In genomic region chr5:148730955-148731898, GRCh38 we compare ENCODE assay signal across 8 cellular contexts.
A peak's percentile ranks its signal among the peaks of the same experiment; 100 is the strongest.
DNase-seq lines count a peak whose midpoint lies in the region; ATAC-seq and TF ChIP-seq lines count a peak whose summit lies in the region.

No MANE protein-coding gene starts in this region.

- H3K4me1 Mint-ChIP-seq in mesothelial cell of epicardium = peaks cover 30% of the 10 kb centered on the region

- ATAC-seq in GM19467 (IDR thresholded peaks at IDR 0.05; ENCODE audit: unreplicated experiment) (peak; percentile 88), HG03565 (IDR thresholded peaks at IDR 0.05; ENCODE audit: unreplicated experiment) (peak; percentile 92)

- H3K4me3 Mint-ChIP-seq in mesothelial cell of epicardium = no peak overlapping the region

- TF ChIP-seq CTCF in mesothelial cell of epicardium (IDR thresholded peaks at IDR 0.05; ENCODE audit: unreplicated experiment) = peak; percentile 95

- peaks cover 15% of the 10 kb centered on the region for H3K27me3 Mint-ChIP-seq in mesothelial cell of epicardium (ENCODE audit: low read depth)

- no peaks in the 10 kb centered on the region for H3K36me3 Mint-ChIP-seq in mesothelial cell of epicardium

- H3K9me3 Mint-ChIP-seq in mesothelial cell of epicardium = no peaks in the 10 kb centered on the region

- DNase-seq in COLO829 (ENCODE audit: low spot score) (peak; percentile 51), NCI-H774 (lab: John Stamatoyannopoulos, UW) (peak; percentile 77), mesothelial cell of epicardium (ENCODE audit: low spot score in 2 of 2, unreplicated experiment in 2 of 2) (peak; percentile 44 to 64)
- peak; percentile 65 to 75 for DNase-seq in activated CD4-positive, alpha-beta T cell treated with anti-CD3 and anti-CD28 coated beads, Interleukin-2, amount 50 U/mL, for 48 hours
- peak; percentile 56 for DNase-seq in effector CD4-positive, alpha-beta T cell
- DNase-seq in stimulated activated CD8-positive, alpha-beta memory T cell treated with anti-CD3 and anti-CD28 coated beads, Interleukin-4, amount 100 ng/mL, for 1 hour (ENCODE audit: low read depth in 2 of 2, low spot score in 1 of 2) = peak; percentile 15 to 31

- H3K27ac Mint-ChIP-seq in mesothelial cell of epicardium = no peak overlapping the region

Comparison
In these comparisons a context has a peak if more than half of its experiments do, and no peak if none do; other contexts are left out.
1. Peak in every context shown above with its lines: DNase-seq and ATAC-seq.
2. DNase-seq: peak in every context shown above with its lines; median percentile 77 in NCI-H774; 70 in activated CD4-positive, alpha-beta T cell treated with anti-CD3 and anti-CD28 coated beads, Interleukin-2, amount 50 U/mL, for 48 hours; 56 in effector CD4-positive, alpha-beta T cell; 54 in mesothelial cell of epicardium; 51 in COLO829; 23 in stimulated activated CD8-positive, alpha-beta memory T cell treated with anti-CD3 and anti-CD28 coated beads, Interleukin-4, amount 100 ng/mL, for 1 hour.